Comparison of ENCODE assay signal across 26 cellular contexts in genomic region chr10:122503886-122504285, GRCh38. TPM values are rescaled to one million over a fixed set of nuclear protein-coding genes. Genes with fewer than 3 reads are reported as not detected.
DNase-seq lines count a peak whose midpoint lies in the region; ATAC-seq, FAIRE-seq and TF ChIP-seq lines count a peak whose summit lies in the region.
"Had no signal": no experiment of that assay in that cellular context is flagged by ENCODE, and none has a peak within 500 bp of the region (broad histone marks: within the 10 kb centered on the region; RNA-seq: fewer than 3 reads in every experiment).

No MANE protein-coding gene starts in this region.

- H3K27me3 Mint-ChIP-seq in astrocyte (ENCODE audit: low read depth, unreplicated experiment), result peaks cover 12% of the 10 kb centered on the region
- peaks cover 3% of the 10 kb centered on the region for H3K27me3 Mint-ChIP-seq in GM23338 (ENCODE audit: insufficient read depth, low read depth, poor library complexity)
- H3K27me3 Mint-ChIP-seq: stimulated activated memory B cell treated with anti-CD40 and anti-IgM and Interleukin-4, amounts not matched to agents 10 μg/mL and 1 μg/mL and 100 μg/mL, for 72 hours had no signal

- whole genome bisulfite sequencing in stomach, 5 donors, result 86 to 90% (median 87%) methylated on average over 12 of the region's 12 CpGs

- H3K27ac ChIP-seq in ACC112 (ENCODE audit: low read depth, low read length), result peak overlapping the region; percentile 52
- H3K27ac ChIP-seq in astrocyte (ENCODE audit: low read depth, low read length), result peak overlapping the region; percentile 32
- peak overlapping the region; percentile 90 for H3K27ac ChIP-seq in layer of hippocampus (ENCODE audit: low read depth, low read length)
- peak overlapping the region in 3 of 5 donors; percentile 43 to 80 (median 67) for H3K27ac ChIP-seq in stomach
- H3K27ac ChIP-seq in GM23338 (ENCODE audit: low read depth), result no peak overlapping the region
- H3K27ac ChIP-seq: left lung, neural progenitor cell, prostate gland had no signal

- H3K4me3 ChIP-seq in ACC112 (ENCODE audit: low read depth, low read length) (no peak overlapping the region), astrocyte (ENCODE audit: insufficient read depth, low read depth, low read length) (no peak overlapping the region), stomach (no peak overlapping the region), GM23338 (no peak overlapping the region)
- H3K4me3 ChIP-seq: left lung, neural progenitor cell, prostate gland, upper lobe of left lung had no signal

- TF ChIP-seq CTCF in astrocyte (IDR thresholded peaks at IDR 0.05; ENCODE audit: insufficient read depth, low read depth, low read length), result no peak
- TF ChIP-seq CTCF in stomach (IDR thresholded peaks at IDR 0.05), result no peak
- TF ChIP-seq CTCF in GM23338 (conservative IDR thresholded peaks at IDR 0.05; ENCODE audit: low read depth in 2 of 2), result no peak

- DNase-seq in astrocyte (ENCODE audit: low read depth) (no peak), stomach (no peak), GM23338 (ENCODE audit: low spot score) (no peak), NCI-H526 (lab: John Stamatoyannopoulos, UW) (no peak)
- DNase-seq in activated effector memory CD4-positive, alpha-beta T cell treated with Interleukin-2 at 50 U/mL for 16 hours, result no peak
- DNase-seq: activated T-cell treated with anti-CD3 and anti-CD28 coated beads, Interleukin-2, amount 50 U/mL, for 4 hours; NCI-H187; stimulated activated CD4-positive, alpha-beta T cell treated with anti-CD3 and anti-CD28 coated beads, Interleukin-2, amount 100 ng/mL, for 24 hours had no signal

- no peak overlapping the region for H3K27ac Mint-ChIP-seq in astrocyte (ENCODE audit: unreplicated experiment)
- no peak overlapping the region for H3K27ac Mint-ChIP-seq in GM23338
- H3K27ac Mint-ChIP-seq: activated naive CD4-positive, alpha-beta T cell treated with anti-CD3 and anti-CD28 coated beads, Interleukin-2, amount 50 U/mL, for 72 hours; neural progenitor cell; stimulated activated memory B cell treated with anti-CD40 and anti-IgM and Interleukin-4, amounts not matched to agents 10 μg/mL and 1 μg/mL and 100 μg/mL, for 72 hours had no signal

- H3K79me2 ChIP-seq in ACC112 (ENCODE audit: control insufficient read depth, insufficient read depth, low read length, unreplicated experiment) (peaks cover 4% of the 10 kb centered on the region), astrocyte (ENCODE audit: insufficient read depth, low read length) (no peaks in the 10 kb centered on the region), GM23338 (replicated peaks; ENCODE audit: insufficient read depth) (no peaks in the 10 kb centered on the region)

- H3K4me3 Mint-ChIP-seq in astrocyte (ENCODE audit: unreplicated experiment) (no peak overlapping the region), GM23338 (no peak overlapping the region)
- H3K4me3 Mint-ChIP-seq: activated T-cell treated with anti-CD3 and anti-CD28 coated beads, Interleukin-2, amount 50 U/mL, for 4 hours; neural progenitor cell; stimulated activated memory B cell treated with anti-CD40 and anti-IgM and Interleukin-4, amounts not matched to agents 10 μg/mL and 1 μg/mL and 100 μg/mL, for 72 hours had no signal

- intact Hi-C loops in stomach (cut with DNase I; ENCODE audit: low total_unique reads), result no loop called here

- no peak overlapping the region for H3K4me2 ChIP-seq in astrocyte (ENCODE audit: low read length)
- H3K4me2 ChIP-seq in GM23338, result no peak overlapping the region
- H3K4me2 ChIP-seq: neural progenitor cell had no signal

- H3K36me3 ChIP-seq in ACC112 (ENCODE audit: insufficient read depth, low read length) (peaks cover 17% of the 10 kb centered on the region; the same call in 1 of the 2 replicates), astrocyte (ENCODE audit: insufficient read depth, low read length) (no peaks in the 10 kb centered on the region), stomach (peaks cover 0 to 24% (median 12%) of the 10 kb centered on the region in 4 donors), GM23338 (ENCODE audit: insufficient read depth) (no peaks in the 10 kb centered on the region)
- H3K36me3 ChIP-seq: neural progenitor cell, prostate gland had no signal

- H3K4me1 ChIP-seq in ACC112 (ENCODE audit: control insufficient read depth, insufficient read depth, low read length, unreplicated experiment), result peaks cover 27% of the 10 kb centered on the region
- H3K4me1 ChIP-seq in astrocyte (ENCODE audit: insufficient read depth, low read length), result peaks cover 11% of the 10 kb centered on the region
- H3K4me1 ChIP-seq in stomach, result peaks cover 7 to 27% (median 17%) of the 10 kb centered on the region in 4 donors
- H3K4me1 ChIP-seq in GM23338 (ENCODE audit: insufficient read depth), result no peaks in the 10 kb centered on the region
- H3K4me1 ChIP-seq: neural progenitor cell, prostate gland had no signal

- no peaks in the 10 kb centered on the region for H3K9me2 ChIP-seq in GM23338 (ENCODE audit: insufficient read depth)

- H3K36me3 Mint-ChIP-seq in astrocyte (ENCODE audit: low read depth, unreplicated experiment) (peaks cover 10% of the 10 kb centered on the region), GM23338 (ENCODE audit: low read depth) (no peaks in the 10 kb centered on the region; the same call in 2 of the 3 replicates)
- H3K36me3 Mint-ChIP-seq: activated naive CD4-positive, alpha-beta T cell treated with anti-CD3 and anti-CD28 coated beads, Interleukin-2, amount 50 U/mL, for 72 hours; neural progenitor cell; stimulated activated memory B cell treated with anti-CD40 and anti-IgM and Interleukin-4, amounts not matched to agents 10 μg/mL and 1 μg/mL and 100 μg/mL, for 72 hours had no signal

- FAIRE-seq in astrocyte (lab: Jason Lieb, UNC), result no peak
- FAIRE-seq: colon, small intestine had no signal

- H3K9me3 Mint-ChIP-seq in astrocyte (ENCODE audit: unreplicated experiment) (peaks cover 2% of the 10 kb centered on the region), GM23338 (no peaks in the 10 kb centered on the region)
- H3K9me3 Mint-ChIP-seq: activated naive CD4-positive, alpha-beta T cell treated with anti-CD3 and anti-CD28 coated beads, Interleukin-2, amount 50 U/mL, for 72 hours; activated T-cell treated with anti-CD3 and anti-CD28 coated beads, Interleukin-2, amount 50 U/mL, for 4 hours; neural progenitor cell; stimulated activated memory B cell treated with anti-CD40 and anti-IgM and Interleukin-4, amounts not matched to agents 10 μg/mL and 1 μg/mL and 100 μg/mL, for 72 hours had no signal

- H3K9me3 ChIP-seq in astrocyte (ENCODE audit: insufficient read depth, low read depth, low read length) (no peaks in the 10 kb centered on the region), stomach (no peaks in the 10 kb centered on the region)
- H3K9me3 ChIP-seq: left lung, prostate gland, upper lobe of left lung had no signal

- H3K27me3 ChIP-seq in ACC112 (ENCODE audit: insufficient read depth, low read length) (no peaks in the 10 kb centered on the region), astrocyte (ENCODE audit: insufficient read depth, low read length) (no peaks in the 10 kb centered on the region), layer of hippocampus (ENCODE audit: control insufficient read depth, insufficient read depth, low read length) (no peaks in the 10 kb centered on the region), stomach (no peaks in the 10 kb centered on the region), GM23338 (ENCODE audit: insufficient read depth) (no peaks in the 10 kb centered on the region)
- H3K27me3 ChIP-seq: left lung, neural progenitor cell, upper lobe of left lung had no signal

- H2AFZ ChIP-seq in ACC112 (ENCODE audit: low read length, unreplicated experiment) (no peak overlapping the region), astrocyte (ENCODE audit: low read depth, low read length) (no peak overlapping the region), GM23338 (no peak overlapping the region)
- H2AFZ ChIP-seq: neural progenitor cell had no signal

- no peak for TF ChIP-seq POLR2A in stomach (IDR thresholded peaks at IDR 0.05)

- H4K20me1 ChIP-seq in astrocyte (ENCODE audit: insufficient read depth, low read length) (no peaks in the 10 kb centered on the region), GM23338 (replicated peaks; ENCODE audit: insufficient read depth) (no peaks in the 10 kb centered on the region)

- no peak for TF ChIP-seq EP300 in stomach (IDR thresholded peaks at IDR 0.05)

- ATAC-seq in GM19397 (IDR thresholded peaks at IDR 0.05; ENCODE audit: unreplicated experiment) (no peak), GM23338 (no peak)
- ATAC-seq: activated naive CD4-positive, alpha-beta T cell treated with anti-CD3 and anti-CD28 coated beads, Interleukin-2, amount 50 U/mL, for 72 hours; activated T-cell treated with anti-CD3 and anti-CD28 coated beads, Interleukin-2, amount 50 U/mL, for 4 hours; stimulated activated memory B cell treated with anti-CD40 and anti-IgM and Interleukin-4, amounts not matched to agents 10 μg/mL and 1 μg/mL and 100 μg/mL, for 72 hours had no signal

- H3K9ac ChIP-seq in astrocyte (ENCODE audit: low read length), result no peak overlapping the region
- H3K9ac ChIP-seq: neural progenitor cell had no signal

- peaks cover 14% of the 10 kb centered on the region for H3K4me1 Mint-ChIP-seq in astrocyte (ENCODE audit: low read depth, unreplicated experiment)
- peaks cover under 1% of the 10 kb centered on the region; the same call in 1 of the 3 replicates for H3K4me1 Mint-ChIP-seq in GM23338
- H3K4me1 Mint-ChIP-seq: stimulated activated memory B cell treated with anti-CD40 and anti-IgM and Interleukin-4, amounts not matched to agents 10 μg/mL and 1 μg/mL and 100 μg/mL, for 72 hours had no signal

- H3F3A ChIP-seq in GM23338 (replicated peaks; ENCODE audit: low read depth), result no peaks in the 10 kb centered on the region

RNA-seq across cellular contexts. Expression of gene HTRA1, which starts 42.5 kb away (rescaled TPM):
- total RNA-seq in astrocyte (34.9 and 89.8 TPM in 2 replicates), stomach (10 to 100 TPM; 45.9 to 81.2 (median 69.5) TPM)
- polyA plus RNA-seq in stomach (10 to 100 TPM; 26.3 to 31.5 (median 27.0) TPM), GM23338 (2016; fragmentation: Nextera tagmentation; extraction: Ambion mirVana) (8.1 and 12.2 TPM in 2 replicates)
- total RNA-seq in GM23338 (2014; rRNA removed; shearing (Covaris generic)), result 16.1 and 16.5 TPM in 2 replicates
- total RNA-seq: activated CD8-positive, alpha-beta memory T cell treated with anti-CD3 and anti-CD28 coated beads for 36 hours; activated naive CD4-positive, alpha-beta T cell treated with anti-CD3 and anti-CD28 coated beads, Interleukin-2, amount 50 U/mL, for 72 hours had no signal

RNA-seq across cellular contexts. Expression of gene ARMS2, which starts 49.4 kb away (rescaled TPM):
- total RNA-seq in astrocyte (not detected in 2 replicates), stomach (not detected)
- polyA plus RNA-seq in stomach (not detected), GM23338 (2016; fragmentation: Nextera tagmentation; extraction: Ambion mirVana) (not detected in 2 replicates)
- not detected in 2 replicates for total RNA-seq in GM23338 (2014; rRNA removed; shearing (Covaris generic))
- total RNA-seq: activated CD8-positive, alpha-beta memory T cell treated with anti-CD3 and anti-CD28 coated beads for 36 hours; activated T-cell treated with anti-CD3 and anti-CD28 coated beads, Interleukin-2, amount 50 U/mL, for 4 hours; Calu3; H4; left lung; LHCN-M2; mononuclear cell; Right ventricle myocardium inferior; upper lobe of left lung had no signal
- polyA plus RNA-seq: AG04450, small intestine had no signal

RNA-seq across cellular contexts. Expression of gene DMBT1, which starts 56.7 kb away (rescaled TPM):
- total RNA-seq in astrocyte (not detected in 2 replicates), stomach (10 to 100 TPM in 3 of 5 donors, 1 to 10 TPM in 1, not detected in 1; 4.1 to 81.1 (median 13.3) TPM)
- polyA plus RNA-seq in stomach (under 1 TPM; 0.19 to 0.90 (median 0.31) TPM), GM23338 (2016; fragmentation: Nextera tagmentation; extraction: Ambion mirVana) (0.05 TPM in 1 of 2 replicates, not detected in the other)
- 0.03 TPM in 1 of 2 replicates, not detected in the other for total RNA-seq in GM23338 (2014; rRNA removed; shearing (Covaris generic))
- total RNA-seq: activated CD8-positive, alpha-beta memory T cell treated with anti-CD3 and anti-CD28 coated beads for 36 hours; activated naive CD4-positive, alpha-beta T cell treated with anti-CD3 and anti-CD28 coated beads, Interleukin-2, amount 50 U/mL, for 72 hours; H4; mononuclear cell; Right ventricle myocardium inferior had no signal
- polyA plus RNA-seq: AG04450 had no signal
